Comparison of ENCODE assay signal across 8 cellular contexts in genomic region chr13:34941835-34942731, GRCh38. TPM values are rescaled to one million over a fixed set of nuclear protein-coding genes. Genes with fewer than 3 reads are reported as not detected.
DNase-seq lines count a peak whose midpoint lies in the region; ATAC-seq and TF ChIP-seq lines count a peak whose summit lies in the region.

Gene NBEA, plus strand, starts transcription at chr13:34942270. Its CDS starts 551 bp downstream, at chr13:34942821.

- H3K27ac Mint-ChIP-seq in effector memory CD8-positive, alpha-beta T cell, result peak within 1 kb of the TSS in 1 of 2 donors; percentile 59

- H2AFZ ChIP-seq in mesenchymal stem cell (ENCODE audit: low read depth, low read length), result peak within 1 kb of the TSS; percentile 98

- H3K4me3 ChIP-seq in BJ (ENCODE audit: low read depth, low read length) (peak within 1 kb of the TSS; percentile 73), mesenchymal stem cell (ENCODE audit: insufficient read depth in 1 of 2, low read depth in 1 of 2, low read length in 2 of 2) (peak within 1 kb of the TSS; percentile 86 to 100)

- H3K14ac ChIP-seq in mesenchymal stem cell (ENCODE audit: low read length in 2 of 2), result peak within 1 kb of the TSS in 1 of 2 experiments; percentile 96

- peak within 1 kb of the TSS in 1 of 2 experiments; percentile 100 for H3K23ac ChIP-seq in mesenchymal stem cell (ENCODE audit: low read length in 2 of 2)

- POLR2A ChIA-PET in BJ (lab: Charles Lee), result no interaction called here

- H2BK12ac ChIP-seq in mesenchymal stem cell (ENCODE audit: low read length in 2 of 2), result peak within 1 kb of the TSS in 1 of 2 experiments; percentile 95

- no peak within 1 kb of the TSS for H2BK5ac ChIP-seq in mesenchymal stem cell (ENCODE audit: low read depth, low read length, poor library complexity, severe bottlenecking)

- no peaks in the 10 kb centered on the region for H3K9me3 Mint-ChIP-seq in effector memory CD8-positive, alpha-beta T cell

- peak within 1 kb of the TSS; percentile 94 for H2BK15ac ChIP-seq in mesenchymal stem cell (ENCODE audit: low read depth, poor library complexity, severe bottlenecking)

- H2BK120ac ChIP-seq in mesenchymal stem cell (ENCODE audit: low read depth, low read length), result peak within 1 kb of the TSS; percentile 73

- H3K36me3 ChIP-seq in BJ (ENCODE audit: control insufficient read depth, insufficient read depth, low read length) (no peaks in the 10 kb centered on the region), mesenchymal stem cell (ENCODE audit: control insufficient read depth in 1 of 2, insufficient read depth in 2 of 2, low read depth in 1 of 2, low read length in 2 of 2) (no peaks in the 10 kb centered on the region)

- peaks cover 23% of the 10 kb centered on the region in 2 donors for H3K27me3 Mint-ChIP-seq in effector memory CD8-positive, alpha-beta T cell

- 1% methylated on average over 56 of the region's 76 CpGs for WGBS in mesenchymal stem cell

- H3K36me3 Mint-ChIP-seq in effector memory CD8-positive, alpha-beta T cell (ENCODE audit: insufficient read depth), result no peaks in the 10 kb centered on the region

- no peaks in the 10 kb centered on the region for H3K9me3 ChIP-seq in mesenchymal stem cell (ENCODE audit: control insufficient read depth, low read length)

- H2AK5ac ChIP-seq in mesenchymal stem cell (ENCODE audit: low read length, severe bottlenecking), result no peak within 1 kb of the TSS

- no peak within 1 kb of the TSS for H3K27ac ChIP-seq in mesenchymal stem cell (ENCODE audit: low read length, poor library complexity, severe bottlenecking)

- H3K4me1 ChIP-seq in mesenchymal stem cell (ENCODE audit: control insufficient read depth, insufficient read depth, low read depth, low read length), result peaks cover 2% of the 10 kb centered on the region

- no peak; the same call in 1 of the 2 replicates for TF ChIP-seq CTCF in BJ (IDR thresholded peaks at IDR 0.05; ENCODE audit: insufficient read depth, low read depth, low read length)

- H3K4ac ChIP-seq in mesenchymal stem cell (ENCODE audit: low read depth in 1 of 2, low read length in 2 of 2), result peak within 1 kb of the TSS; percentile 17 to 81

- CTCF ChIA-PET in BJ (lab: Yijun Ruan, JAX), result no interaction called here

- DNase-seq in BJ (ENCODE audit: low read depth), result peak; percentile 11
- DNase-seq in NCI-H82 (lab: John Stamatoyannopoulos, UW), result peak; percentile 89
- peak; percentile 44 to 49 (median 48) for DNase-seq in activated CD8-positive, alpha-beta memory T cell treated with anti-CD3 and anti-CD28 coated beads for 48 hours (ENCODE audit: low read depth in 2 of 3, low spot score in 2 of 3)
- peak; percentile 4 to 35 (median 22) for DNase-seq in effector memory CD8-positive, alpha-beta T cell
- peak; percentile 71 for DNase-seq in mesenchymal stem cell
- DNase-seq in stimulated activated CD8-positive, alpha-beta memory T cell treated with anti-CD3 and anti-CD28 coated beads, Interleukin-12 subunit alpha, Interleukin-12 subunit beta, amount 100 ng/mL, for 4 hours (ENCODE audit: low read depth), result peak; percentile 66

- peaks cover 6% of the 10 kb centered on the region in 2 donors for H3K4me1 Mint-ChIP-seq in effector memory CD8-positive, alpha-beta T cell (ENCODE audit: low read depth in 2 of 2)

- H3K79me1 ChIP-seq in mesenchymal stem cell (replicated peaks; ENCODE audit: low read length, poor library complexity, severe bottlenecking), result peaks cover 4% of the 10 kb centered on the region

- peak within 1 kb of the TSS; percentile 68 for H4K91ac ChIP-seq in mesenchymal stem cell (ENCODE audit: low read length)

- H3K4me2 ChIP-seq in mesenchymal stem cell (ENCODE audit: low read length, poor library complexity, severe bottlenecking), result peak within 1 kb of the TSS; percentile 87

- H3K27me3 ChIP-seq in BJ (ENCODE audit: control insufficient read depth, insufficient read depth, low read length), result no peaks in the 10 kb centered on the region
- peaks cover 0 to 21% of the 10 kb centered on the region in 2 experiments for H3K27me3 ChIP-seq in mesenchymal stem cell (ENCODE audit: control insufficient read depth in 1 of 2, insufficient read depth in 1 of 2, low read length in 2 of 2)

- peak within 1 kb of the TSS; percentile 75 to 90 for H3K18ac ChIP-seq in mesenchymal stem cell (ENCODE audit: low read depth in 1 of 2, low read length in 2 of 2)

- peak within 1 kb of the TSS; percentile 68 for H3K9ac ChIP-seq in mesenchymal stem cell (ENCODE audit: low read length)

- ATAC-seq in GM19324 (IDR thresholded peaks at IDR 0.05; ENCODE audit: low FRiP score, unreplicated experiment) (peak; percentile 80), HG03457 (IDR thresholded peaks at IDR 0.05; ENCODE audit: unreplicated experiment) (peak; percentile 72)
- peak; percentile 57 for ATAC-seq in effector memory CD8-positive, alpha-beta T cell (replicated peaks)

- H4K8ac ChIP-seq in mesenchymal stem cell (ENCODE audit: low read length), result peak within 1 kb of the TSS; percentile 98

- H3K4me3 Mint-ChIP-seq in effector memory CD8-positive, alpha-beta T cell, result peak within 1 kb of the TSS; percentile 74 to 79

RNA-seq across cellular contexts. Expression of gene NBEA, which starts in this region (rescaled TPM):
- polyA plus RNA-seq in BJ (2011; rRNA removed), result 17.8 and 24.6 TPM in 2 replicates
- 25.6 and 29.9 TPM in 2 replicates for polyA minus RNA-seq in BJ (2011; rRNA and poly(A)+ RNA removed)
- 1.1 TPM for polyA plus RNA-seq in mesenchymal stem cell (2013, experiment 1 of 2)
- 1.00 TPM for polyA plus RNA-seq in mesenchymal stem cell (2013, experiment 2 of 2)

Comparison
In these comparisons a context has a peak if more than half of its experiments do, and no peak if none do; other contexts are left out.
1. DNase-seq: peak in every context shown above with its lines; median percentile 89 in NCI-H82; 71 in mesenchymal stem cell; 66 in stimulated activated CD8-positive, alpha-beta memory T cell treated with anti-CD3 and anti-CD28 coated beads, Interleukin-12 subunit alpha, Interleukin-12 subunit beta, amount 100 ng/mL, for 4 hours; 48 in activated CD8-positive, alpha-beta memory T cell treated with anti-CD3 and anti-CD28 coated beads for 48 hours; 22 in effector memory CD8-positive, alpha-beta T cell; 11 in BJ.